Comparison of ENCODE assay signal across 9 cellular contexts in the genomic region with DNA sequence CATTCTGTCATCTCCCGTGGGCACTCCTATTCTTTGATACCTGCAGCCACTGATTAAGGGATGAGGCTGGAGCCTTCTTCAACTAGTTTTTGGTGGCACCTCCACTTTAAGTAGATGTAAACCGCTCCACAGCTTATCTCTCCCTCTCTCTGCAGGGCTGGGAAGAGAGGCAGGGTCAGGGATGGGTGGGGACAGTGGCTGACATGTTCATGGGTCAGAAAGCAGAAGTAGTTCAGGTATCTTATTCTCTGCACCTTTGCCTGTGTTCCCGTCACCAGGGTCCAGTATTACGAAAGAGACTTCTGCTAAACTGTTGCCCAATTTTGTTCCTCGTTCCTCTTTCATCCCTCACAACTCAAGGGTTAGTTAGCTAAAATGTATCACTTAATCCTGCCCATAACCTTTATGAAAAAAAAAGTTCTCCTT. TPM values are rescaled to one million over a fixed set of nuclear protein-coding genes. Genes with fewer than 3 reads are reported as not detected.
DNase-seq lines count a peak whose midpoint lies in the region; ATAC-seq and TF ChIP-seq lines count a peak whose summit lies in the region.
"Had no signal": no experiment of that assay in that cellular context is flagged by ENCODE, and none has a peak within 500 bp of the region (broad histone marks: within the 10 kb centered on the region; RNA-seq: fewer than 3 reads in every experiment).

No MANE protein-coding gene starts in this region.

- TF ChIP-seq CTCF in BE2C (IDR thresholded peaks at IDR 0.05; ENCODE audit: low read depth, low read length) (no peak), transverse colon (IDR thresholded peaks at IDR 0.05) (no peak)

- ATAC-seq in HG02642 (IDR thresholded peaks at IDR 0.05; ENCODE audit: poor library complexity, unreplicated experiment) (peak; percentile 8), Right ventricle myocardium inferior (peak; percentile 21), sciatic nerve (peak; percentile 27), HG03108 (IDR thresholded peaks at IDR 0.05; ENCODE audit: unreplicated experiment) (no peak)

- no peak for TF ChIP-seq POLR2A in transverse colon (IDR thresholded peaks at IDR 0.05)

- no peak overlapping the region for H3K4me3 ChIP-seq in BE2C (ENCODE audit: low read depth, low read length)
- H3K4me3 ChIP-seq in transverse colon: no peak overlapping the region
- H3K4me3 ChIP-seq: MG63 had no signal

- TF ChIP-seq EP300 in transverse colon (IDR thresholded peaks at IDR 0.05; ENCODE audit: low read depth): no peak

- DNase-seq in RPMI8226: peak; percentile 47
- no peak for DNase-seq in Right ventricle myocardium inferior (ENCODE audit: missing footprints)
- DNase-seq in sciatic nerve (ENCODE audit: low spot score): no peak
- no peak for DNase-seq in BE2C
- no peak for DNase-seq in DMS79 treated with DMSO at 0.1 percent for 48 hours (lab: John Stamatoyannopoulos, UW)
- DNase-seq in transverse colon: no peak

- no peaks in the 10 kb centered on the region; the same call in 1 of the 2 replicates for H3K4me1 ChIP-seq in BE2C
- peaks cover 4 to 25% (median 5%) of the 10 kb centered on the region in 4 donors for H3K4me1 ChIP-seq in transverse colon

- H3K9me3 ChIP-seq in BE2C: no peaks in the 10 kb centered on the region
- no peaks in the 10 kb centered on the region for H3K9me3 ChIP-seq in transverse colon
- H3K9me3 ChIP-seq: MG63 had no signal

- H3K27me3 ChIP-seq in BE2C (no peaks in the 10 kb centered on the region), transverse colon (no peaks in the 10 kb centered on the region)
- H3K27me3 ChIP-seq: MG63 had no signal

- H3K27ac ChIP-seq in transverse colon: peak overlapping the region in 2 of 4 donors; percentile 2 to 42

- intact Hi-C loops in Right ventricle myocardium inferior (cut with DNase I) (loop anchor here (5.0 to 10.0 kb wide), 2 partner anchors 81 to 348 kb away; partner anchors contain the start of genes SWT1 and TRMT1L), sciatic nerve (cut with DNase I) (loop anchor here (10.0 kb wide), 1 partner anchor 168 kb away; the partner anchor contains the start of gene NIBAN1), transverse colon (cut with DNase I; ENCODE audit: low total_unique reads) (loop anchor here (10.0 kb wide), 1 partner anchor 368 kb away; no protein-coding TSS in a partner anchor)

- WGBS in transverse colon (ENCODE audit: low coverage in 1 of 2), 2 donors: 80 to 95% methylated on average over 2 to 5 of the region's 5 CpGs

- no peaks in the 10 kb centered on the region for H3K36me3 ChIP-seq in BE2C
- H3K36me3 ChIP-seq in transverse colon: no peaks in the 10 kb centered on the region
- H3K36me3 ChIP-seq: MG63 had no signal

- in situ Hi-C loops in transverse colon (cut with MboI; ENCODE audit: low pct_ligation_motif_present in 1 of 4, low pct_unique_long_range_greater_than_20kb in 1 of 4, low sequenced_read_pairs in 3 of 4): loop anchor here (5.0 to 25.0 kb wide), 3 partner anchors 176 to 881 kb away; partner anchors contain the start of genes SWT1 (in 3 of the 4) and TRMT1L (in 3 of the 4)

RNA-seq across cellular contexts. Expression of gene EDEM3, which starts 51.7 kb away (rescaled TPM):
- total RNA-seq in Right ventricle myocardium inferior: 15.3 TPM
- total RNA-seq in sciatic nerve: 46.0 TPM
- polyA plus RNA-seq in BE2C (2012; ENCODE audit: insufficient read depth, insufficient read length, low read depth): 32.3 TPM
- 10 to 100 TPM; 28.1 to 57.0 (median 42.7) TPM for total RNA-seq in transverse colon
